8 cellular contexts compared by ENCODE assay signal in the genomic region with DNA sequence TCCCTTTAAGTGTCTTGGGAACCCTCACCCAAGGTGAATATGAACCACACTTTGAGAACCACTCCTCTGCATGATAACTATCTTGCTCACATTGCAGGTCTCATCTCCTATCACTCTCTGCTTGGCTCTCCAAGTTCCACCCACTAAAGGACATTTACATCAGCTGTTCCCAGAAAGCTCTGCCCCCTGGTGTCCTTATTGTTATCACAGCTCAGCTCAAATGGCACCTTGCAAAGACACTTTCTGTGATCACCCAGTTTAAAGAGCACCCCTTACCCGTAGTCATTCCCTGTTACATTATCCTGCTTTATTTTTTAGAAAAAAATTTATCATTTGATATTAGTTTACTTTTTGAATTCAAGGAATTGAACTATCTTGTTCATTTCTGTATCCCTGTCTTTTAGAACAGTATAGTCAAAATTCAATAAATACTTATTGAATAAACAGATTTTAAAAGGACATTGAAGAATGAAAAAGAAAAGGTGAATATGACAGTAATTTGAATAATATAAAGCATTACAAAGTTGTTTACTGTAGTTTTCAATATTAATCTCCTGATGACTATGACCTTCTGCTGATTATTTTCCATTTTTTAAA. TPM values are rescaled to one million over a fixed set of nuclear protein-coding genes. Genes with fewer than 3 reads are reported as not detected.
DNase-seq lines count a peak whose midpoint lies in the region; ATAC-seq, FAIRE-seq and TF ChIP-seq lines count a peak whose summit lies in the region.

No MANE protein-coding gene starts in this region.

- no peak overlapping the region for H3K27ac Mint-ChIP-seq in activated CD4-positive, alpha-beta T cell treated with anti-CD3 and anti-CD28 coated beads, Interleukin-2, amount 10 ng/mL, durations not matched to agents 24 days and 14 days

- H2AFZ ChIP-seq in endothelial cell of umbilical vein (ENCODE audit: low read depth, low read length) (no peak overlapping the region), neural cell (ENCODE audit: low read depth, low read length) (no peak overlapping the region)

- no TSS peak for BruUV-seq in endothelial cell of umbilical vein (replicated peaks; lab: Mats Ljungman, UMichigan)

- H3K4me2 ChIP-seq in DOHH2 (ENCODE audit: low read length) (no peak overlapping the region), endothelial cell of umbilical vein (ENCODE audit: insufficient read depth, low read length) (no peak overlapping the region), neural cell (ENCODE audit: low read length) (no peak overlapping the region)

- no peaks in the 10 kb centered on the region for H4K20me1 ChIP-seq in DOHH2 (ENCODE audit: control insufficient read depth, insufficient read depth, low read depth, low read length)
- H4K20me1 ChIP-seq in endothelial cell of umbilical vein (replicated peaks; ENCODE audit: control insufficient read depth, extremely low read depth, insufficient read depth, low read length), result no peaks in the 10 kb centered on the region
- H4K20me1 ChIP-seq in neural cell (ENCODE audit: insufficient read depth), result no peaks in the 10 kb centered on the region

- TF ChIP-seq POLR2A in NB4 (IDR thresholded peaks at IDR 0.05; ENCODE audit: extremely low read depth, insufficient read length) (no peak), endothelial cell of umbilical vein (IDR thresholded peaks at IDR 0.05; ENCODE audit: low read depth, low read length) (no peak)

- intact Hi-C loops in activated CD4-positive, alpha-beta T cell treated with anti-CD3 and anti-CD28 coated beads, Interleukin-2, amount 10 ng/mL, durations not matched to agents 24 days and 14 days (cut with micrococcal nuclease), result loop anchor here (1.0 kb wide), 2 partner anchors 87 to 478 kb away; no protein-coding TSS in a partner anchor
- intact Hi-C loops in endothelial cell of umbilical vein (cut with micrococcal nuclease), result loop anchor here (1.0 kb wide), 1 partner anchor 87 kb away; no protein-coding TSS in a partner anchor

- POLR2A ChIA-PET in endothelial cell of umbilical vein (lab: Charles Lee), result no interaction called here

- peak; percentile 56 for FAIRE-seq in endothelial cell of umbilical vein (lab: Jason Lieb, UNC)

- dilution Hi-C loops in endothelial cell of umbilical vein (cut with MboI; ENCODE audit: extremely low pct_ligation_motif_present, low sequenced_read_pairs), result no loop called here

- CTCF ChIA-PET in endothelial cell of umbilical vein (lab: Charles Lee), result interaction anchor here (0.7 to 4.7 kb wide), 12 partner anchors 13 to 553 kb away, joined by 3 to 88 read pairs (median 4); a partner anchor contains a TSS

- peaks cover 22% of the 10 kb centered on the region for H3K27me3 Mint-ChIP-seq in activated CD4-positive, alpha-beta T cell treated with anti-CD3 and anti-CD28 coated beads, Interleukin-2, amount 10 ng/mL, durations not matched to agents 24 days and 14 days

- ATAC-seq in GM21526 (IDR thresholded peaks at IDR 0.05; ENCODE audit: low FRiP score, unreplicated experiment), result peak; percentile 72
- no peak for ATAC-seq in GM18873 (IDR thresholded peaks at IDR 0.05; ENCODE audit: low FRiP score, unreplicated experiment)

- H3K4me3 Mint-ChIP-seq in activated CD4-positive, alpha-beta T cell treated with anti-CD3 and anti-CD28 coated beads, Interleukin-2, amount 10 ng/mL, durations not matched to agents 24 days and 14 days, result no peak overlapping the region

- no peak overlapping the region for H3K4me3 ChIP-seq in DOHH2 (ENCODE audit: low read length)
- H3K4me3 ChIP-seq in NB4 (ENCODE audit: low read depth, low read length), result no peak overlapping the region
- no peak overlapping the region for H3K4me3 ChIP-seq in endothelial cell of umbilical vein (replicated peaks in 1 of 3; ENCODE audit: insufficient read depth in 1 of 3, low read depth in 1 of 3, low read length in 3 of 3)
- no peak overlapping the region for H3K4me3 ChIP-seq in neural cell (ENCODE audit: low read length)

- H3K9me3 ChIP-seq in DOHH2 (ENCODE audit: control insufficient read depth, insufficient read depth, low read length), result no peaks in the 10 kb centered on the region
- no peaks in the 10 kb centered on the region for H3K9me3 ChIP-seq in endothelial cell of umbilical vein (replicated peaks; ENCODE audit: control insufficient read depth, insufficient read depth, low read length)
- no peaks in the 10 kb centered on the region for H3K9me3 ChIP-seq in neural cell (ENCODE audit: low read length)

- no peak for TF ChIP-seq RAD21 in neural cell (conservative IDR thresholded peaks at IDR 0.05)

- no peaks in the 10 kb centered on the region for H3K9me3 Mint-ChIP-seq in activated CD4-positive, alpha-beta T cell treated with anti-CD3 and anti-CD28 coated beads, Interleukin-2, amount 10 ng/mL, durations not matched to agents 24 days and 14 days

- H3K36me3 ChIP-seq in DOHH2 (ENCODE audit: control insufficient read depth, low read length), result no peaks in the 10 kb centered on the region
- H3K36me3 ChIP-seq in endothelial cell of umbilical vein (ENCODE audit: control insufficient read depth in 2 of 2, extremely low read depth in 1 of 2, insufficient read depth in 2 of 2, low read length in 2 of 2), result no peaks in the 10 kb centered on the region
- no peaks in the 10 kb centered on the region for H3K36me3 ChIP-seq in neural cell (ENCODE audit: insufficient read depth, low read length)

- no peak for TF ChIP-seq EP300 in neural cell (conservative IDR thresholded peaks at IDR 0.05; ENCODE audit: poor library complexity, severe bottlenecking)

- H3K36me3 Mint-ChIP-seq in activated CD4-positive, alpha-beta T cell treated with anti-CD3 and anti-CD28 coated beads, Interleukin-2, amount 10 ng/mL, durations not matched to agents 24 days and 14 days (ENCODE audit: low read depth), result no peaks in the 10 kb centered on the region

- H3F3A ChIP-seq in DOHH2 (ENCODE audit: control insufficient read depth, insufficient read depth) (no peaks in the 10 kb centered on the region), neural cell (ENCODE audit: insufficient read depth, low read length, poor library complexity, severe bottlenecking) (no peaks in the 10 kb centered on the region)

- H3K9me1 ChIP-seq in endothelial cell of umbilical vein (replicated peaks; ENCODE audit: control insufficient read depth, extremely low read depth, insufficient read depth, low read length), result no peaks in the 10 kb centered on the region

- H3K4me1 Mint-ChIP-seq in activated CD4-positive, alpha-beta T cell treated with anti-CD3 and anti-CD28 coated beads, Interleukin-2, amount 10 ng/mL, durations not matched to agents 24 days and 14 days, result peaks cover 3% of the 10 kb centered on the region

- DNase-seq in NB4 (ENCODE audit: low read depth) (peak; percentile 59), endothelial cell of umbilical vein (ENCODE audit: low read depth, low spot score) (peak; percentile 52), NCI-H187 treated with DMSO at 0.1 percent for 48 hours (lab: John Stamatoyannopoulos, UW) (no peak)
- peak; percentile 86 for DNase-seq in activated CD4-positive, alpha-beta T cell treated with anti-CD3 and anti-CD28 coated beads, Interleukin-2, amount 10 ng/mL, durations not matched to agents 24 days and 14 days

- H3K9ac ChIP-seq in endothelial cell of umbilical vein (replicated peaks; ENCODE audit: extremely low read depth, insufficient read depth, low read length), result no peak overlapping the region
- H3K9ac ChIP-seq in neural cell (ENCODE audit: low read length), result no peak overlapping the region

- no peaks in the 10 kb centered on the region for H3K79me2 ChIP-seq in DOHH2 (ENCODE audit: control insufficient read depth, low read length)
- H3K79me2 ChIP-seq in endothelial cell of umbilical vein (ENCODE audit: control insufficient read depth, insufficient read depth, low read length), result no peaks in the 10 kb centered on the region
- no peaks in the 10 kb centered on the region for H3K79me2 ChIP-seq in neural cell (replicated peaks; ENCODE audit: insufficient read depth, low read length)

- TF ChIP-seq CTCF in DOHH2 (IDR thresholded peaks at IDR 0.05; ENCODE audit: low read depth, low read length, poor library complexity, severe bottlenecking) (peak; percentile 61), NB4 (IDR thresholded peaks at IDR 0.05; ENCODE audit: low read depth, low read length) (peak; percentile 48), endothelial cell of umbilical vein (IDR thresholded peaks at IDR 0.05; ENCODE audit: extremely low read depth in 1 of 2, insufficient read depth in 1 of 2, low read depth in 1 of 2, low read length in 2 of 2) (peak; percentile 41 to 54), neural cell (IDR thresholded peaks at IDR 0.05; ENCODE audit: poor library complexity, severe bottlenecking) (peak; percentile 14)

- no peaks in the 10 kb centered on the region for H3K9me2 ChIP-seq in DOHH2 (replicated peaks; ENCODE audit: control insufficient read depth, low read length)
- H3K9me2 ChIP-seq in neural cell (ENCODE audit: insufficient read depth, low read length), result no peaks in the 10 kb centered on the region

- H3K4me1 ChIP-seq in DOHH2 (ENCODE audit: control insufficient read depth, low read length), result peaks cover 3% of the 10 kb centered on the region
- H3K4me1 ChIP-seq in endothelial cell of umbilical vein (ENCODE audit: control insufficient read depth, extremely low read depth, insufficient read depth, low read length), result no peaks in the 10 kb centered on the region

- H3K27me3 ChIP-seq in DOHH2 (ENCODE audit: control insufficient read depth, low read length), result no peaks in the 10 kb centered on the region
- peaks cover 0 to 5% of the 10 kb centered on the region in 2 experiments for H3K27me3 ChIP-seq in endothelial cell of umbilical vein (ENCODE audit: control insufficient read depth in 2 of 2, insufficient read depth in 2 of 2, low read length in 2 of 2)
- H3K27me3 ChIP-seq in neural cell (ENCODE audit: insufficient read depth, low read depth, low read length), result no peaks in the 10 kb centered on the region

- H3K27ac ChIP-seq in DOHH2 (ENCODE audit: low read depth, low read length) (no peak overlapping the region), endothelial cell of umbilical vein (ENCODE audit: insufficient read depth, low read depth, low read length) (no peak overlapping the region), neural cell (ENCODE audit: low read length) (no peak overlapping the region)

TF ChIP-seq in neural cell, 6 proteins besides CTCF, POLR2A, EP300 and RAD21 (continues in another document):
- no peak for TF ChIP-seq MXI1 (conservative IDR thresholded peaks at IDR 0.05; ENCODE audit: poor library complexity, severe bottlenecking)

RNA-seq across cellular contexts. Expression of a gene that starts 20.5 kb away (rescaled TPM):
- total RNA-seq in activated CD4-positive, alpha-beta T cell treated with anti-CD3 and anti-CD28 coated beads, Interleukin-2, amount 10 ng/mL, durations not matched to agents 24 days and 14 days, result not detected in 2 replicates
- not detected in 2 replicates for total RNA-seq in endothelial cell of umbilical vein
- polyA plus RNA-seq in endothelial cell of umbilical vein, result not detected in 2 replicates
- polyA plus RNA-seq in endothelial cell of umbilical vein (2011; cell fraction: cytosol; rRNA removed), result not detected in 2 replicates
- polyA plus RNA-seq in endothelial cell of umbilical vein (2011; cell fraction: nucleus; rRNA removed), result not detected in 2 replicates
- not detected in 2 replicates for polyA plus RNA-seq in endothelial cell of umbilical vein (2012)
- polyA minus RNA-seq in endothelial cell of umbilical vein, result not detected in 2 replicates
- not detected for polyA minus RNA-seq in endothelial cell of umbilical vein (2011; cell fraction: cytosol; rRNA and poly(A)+ RNA removed)
- not detected in 2 replicates for polyA minus RNA-seq in endothelial cell of umbilical vein (2011; cell fraction: nucleus; rRNA and poly(A)+ RNA removed)
- 0.06 TPM in 1 of 2 replicates, not detected in the other for polyA plus RNA-seq in neural cell
- not detected in 2 replicates for polyA minus RNA-seq in neural cell
